ENCODE assay signal across 12 cellular contexts in genomic region chr9:15249042-15249818, GRCh38. TPM values are rescaled to one million over a fixed set of nuclear protein-coding genes. Genes with fewer than 3 reads are reported as not detected.
A peak's percentile ranks its signal among the peaks of the same experiment; 100 is the strongest.
DNase-seq lines count a peak whose midpoint lies in the region; ATAC-seq, FAIRE-seq and TF ChIP-seq lines count a peak whose summit lies in the region.
"Had no signal": no experiment of that assay in that cellular context is flagged by ENCODE, and none has a peak within 500 bp of the region (broad histone marks: within the 10 kb centered on the region; RNA-seq: fewer than 3 reads in every experiment).

No MANE protein-coding gene starts in this region.

- H3K27ac ChIP-seq in heart right ventricle (peak overlapping the region in 4 of 10 donors; percentile 23 to 60 (median 48)), kidney (ENCODE audit: low read depth in 2 of 2, low read length in 2 of 2) (peak overlapping the region; percentile 2 to 67)
- H3K27ac ChIP-seq: A549, tibial nerve had no signal

- peaks cover 0 to 24% (median 15%) of the 10 kb centered on the region in 9 donors for H3K4me1 ChIP-seq in heart right ventricle
- no peaks in the 10 kb centered on the region for H3K4me1 ChIP-seq in kidney (ENCODE audit: control insufficient read depth in 1 of 2, insufficient read depth in 1 of 2, low read depth in 1 of 2, low read length in 2 of 2)
- H3K4me1 ChIP-seq: A549 had no signal

- H3K9me3 ChIP-seq in heart right ventricle (no peaks in the 10 kb centered on the region), kidney (ENCODE audit: control insufficient read depth in 1 of 2, low read length in 2 of 2) (no peaks in the 10 kb centered on the region)
- H3K9me3 ChIP-seq: A549, tibial nerve had no signal

- no peak overlapping the region for H3K9ac ChIP-seq in kidney (ENCODE audit: low read length in 2 of 2)

- ATAC-seq in heart right ventricle = peak in 6 of 8 donors; percentile 18 to 78 (median 59)
- no peak for ATAC-seq in Right ventricle myocardium inferior
- no peak for ATAC-seq in HG02642 (IDR thresholded peaks at IDR 0.05; ENCODE audit: poor library complexity, unreplicated experiment)
- ATAC-seq: A549; activated T-cell treated with anti-CD3 and anti-CD28 coated beads, Interleukin-2, amount 50 U/mL, for 4 hours had no signal

- intact Hi-C loops in heart right ventricle (cut with DNase I) = no loop called here
- intact Hi-C loops in Right ventricle myocardium inferior (cut with DNase I) = no loop called here
- intact Hi-C loops in kidney (cut with DNase I) = no loop called here

- H3K4me3 ChIP-seq in heart right ventricle (no peak overlapping the region), kidney (ENCODE audit: low read length in 2 of 2) (peak overlapping the region in 1 of 2 donors; percentile 3)
- H3K4me3 ChIP-seq: A549, tibial nerve had no signal

- H3K27me3 ChIP-seq in heart right ventricle = no peaks in the 10 kb centered on the region
- H3K27me3 ChIP-seq: tibial nerve had no signal

- DNase-seq in heart right ventricle (peak in 1 of 2 donors; percentile 8), Right ventricle myocardium inferior (ENCODE audit: missing footprints) (no peak), cerebellar cortex (ENCODE audit: low spot score) (peak; percentile 62), kidney (no peak), NCI-H1436 treated with DMSO at 0.1 percent for 48 hours (lab: John Stamatoyannopoulos, UW) (no peak), OCI-M1 (lab: John Stamatoyannopoulos, UW) (no peak)
- no peak for DNase-seq in stimulated activated CD4-positive, alpha-beta T cell treated with anti-CD3 and anti-CD28 coated beads, Interleukin-12 subunit alpha, Interleukin-12 subunit beta, amount 100 ng/mL, for 4 hours
- DNase-seq: activated T-cell treated with anti-CD3 and anti-CD28 coated beads, Interleukin-2, amount 50 U/mL, for 4 hours; effector CD4-positive, alpha-beta T cell had no signal

- FAIRE-seq in kidney (lab: Jason Lieb, UNC) = no peak
- FAIRE-seq: A549 had no signal

- no peaks in the 10 kb centered on the region for H3K36me3 ChIP-seq in heart right ventricle
- no peaks in the 10 kb centered on the region for H3K36me3 ChIP-seq in kidney (ENCODE audit: control insufficient read depth in 1 of 2, insufficient read depth in 2 of 2, low read length in 2 of 2)
- H3K36me3 ChIP-seq: tibial nerve had no signal

- WGBS in heart right ventricle, 2 donors = 50 to 51% methylated on average over 7 of the region's 7 CpGs

- TF ChIP-seq CTCF in heart right ventricle (IDR thresholded peaks at IDR 0.05) = no peak
- TF ChIP-seq CTCF in kidney (IDR thresholded peaks at IDR 0.05; ENCODE audit: borderline replicate concordance, extremely low read depth, insufficient read depth) = no peak

RNA-seq across cellular contexts. Expression of gene TTC39B, which starts 57.8 kb away (rescaled TPM):
- 1 to 10 TPM; 1.1 to 4.3 (median 1.6) TPM for total RNA-seq in heart right ventricle
- 1 to 10 TPM in 1 of 2 donors, under 1 TPM in 1; 0.52 to 1.1 TPM for polyA plus RNA-seq in heart right ventricle
- 1.9 TPM for total RNA-seq in Right ventricle myocardium inferior
- 22.0 TPM for total RNA-seq in kidney
- polyA plus RNA-seq in kidney (ENCODE audit: insufficient read depth, low read depth, low replicate concordance) = 4.9 TPM

Comparison
In these comparisons a context has a peak if more than half of its experiments do, and no peak if none do; other contexts are left out.
1. ATAC-seq: peak in heart right ventricle (6 of 8); none in Right ventricle myocardium inferior (single experiment) and HG02642 (single experiment).